ENCODE assay signal across 13 cellular contexts in genomic region chr12:88247241-88247643, GRCh38.
DNase-seq lines count a peak whose midpoint lies in the region; ATAC-seq, FAIRE-seq and TF ChIP-seq lines count a peak whose summit lies in the region.
"Had no signal": no experiment of that assay in that cellular context is flagged by ENCODE, and none has a peak within 500 bp of the region (broad histone marks: within the 10 kb centered on the region; RNA-seq: fewer than 3 reads in every experiment).

No MANE protein-coding gene starts in this region.

- no peaks in the 10 kb centered on the region for H3K4me1 ChIP-seq in K562 (replicated peaks in 1 of 2; ENCODE audit: control insufficient read depth in 2 of 2, insufficient read depth in 2 of 2, low read length in 2 of 2)

- intact Hi-C loops in K562 (cut with micrococcal nuclease) = no loop called here

- BruUV-seq in K562 (replicated peaks; lab: Mats Ljungman, UMichigan) = no TSS peak

- no peak overlapping the region for H3K4me2 ChIP-seq in K562 (ENCODE audit: insufficient read depth, low read length)

- H3K36me3 ChIP-seq in K562 (ENCODE audit: control insufficient read depth, insufficient read depth, low read length) = no peaks in the 10 kb centered on the region
- H3K36me3 ChIP-seq in kidney epithelial cell (ENCODE audit: control insufficient read depth, insufficient read depth, low read length) = no peaks in the 10 kb centered on the region
- H3K36me3 ChIP-seq in H7 (replicated peaks; ENCODE audit: control insufficient read depth, insufficient read depth, low read length) = no peaks in the 10 kb centered on the region

- no peaks in the 10 kb centered on the region for H4K20me1 ChIP-seq in K562 (replicated peaks; ENCODE audit: control insufficient read depth, insufficient read depth, low read length)

- POLR2A ChIA-PET in K562 (lab: Yijun Ruan, JAX) = no interaction called here

- no peaks in the 10 kb centered on the region for H3K9me3 ChIP-seq in K562 (replicated peaks; ENCODE audit: control insufficient read depth, insufficient read depth, low read depth, low read length)

- DNase-seq in AG10803 (ENCODE audit: low read depth) (peak; percentile 97), HT1080 (ENCODE audit: low read depth) (peak; percentile 81), K562 (ENCODE audit: extremely low read depth in 1 of 4, low spot score in 3 of 4) (peak in 2 of 4 experiments; percentile 5 to 40), kidney epithelial cell (ENCODE audit: low read depth) (peak; percentile 37), NCI-H2227 (lab: John Stamatoyannopoulos, UW; ENCODE audit: unreplicated experiment) (no peak), H7 (no peak)
- DNase-seq: activated CD4-positive, alpha-beta T cell treated with anti-CD3 and anti-CD28 coated beads, Interleukin-2, amount 50 U/mL, for 48 hours; activated naive CD4-positive, alpha-beta T cell; CD8-positive, alpha-beta T cell; NCI-H1417 treated with DMSO at 0.1 percent for 48 hours had no signal

- H3K27ac ChIP-seq in K562 (ENCODE audit: extremely low read depth, low read depth, low read length) = no peak overlapping the region

- no peak for TF ChIP-seq POLR2A in K562 (conservative IDR thresholded peaks at IDR 0.05)

- no peak overlapping the region for H3K9ac ChIP-seq in K562 (ENCODE audit: insufficient read depth in 1 of 2, low read depth in 2 of 2, low read length in 2 of 2)

- H2AFZ ChIP-seq in K562 (ENCODE audit: low read depth, low read length) = no peak overlapping the region

- TF ChIP-seq CTCF in AG10803 (conservative IDR thresholded peaks at IDR 0.05; ENCODE audit: low read length) (no peak), K562 (IDR thresholded peaks at IDR 0.05 in 2 of 3, conservative IDR thresholded peaks at IDR 0.05 in 1 of 3; ENCODE audit: insufficient read depth in 2 of 3, low read depth in 1 of 3, low read length in 3 of 3) (no peak), kidney epithelial cell (IDR thresholded peaks at IDR 0.05; ENCODE audit: insufficient read depth, low read length, poor library complexity, severe bottlenecking) (no peak)

- H3K27me3 ChIP-seq in K562 (ENCODE audit: control insufficient read depth in 2 of 2, insufficient read depth in 2 of 2, low read length in 2 of 2) (no peaks in the 10 kb centered on the region), kidney epithelial cell (ENCODE audit: control insufficient read depth, insufficient read depth, low read length) (no peaks in the 10 kb centered on the region), H7 (ENCODE audit: control insufficient read depth, insufficient read depth, low read length) (no peaks in the 10 kb centered on the region)

- CTCF ChIA-PET in K562 (lab: Yijun Ruan, JAX; ENCODE audit: low intra/inter-chr PET ratio) = no interaction called here

- H3K79me2 ChIP-seq in K562 (ENCODE audit: control insufficient read depth, insufficient read depth, low read length) = no peaks in the 10 kb centered on the region

- H3K4me3 ChIP-seq in AG10803 (ENCODE audit: low read length) (no peak overlapping the region), K562 (no peak overlapping the region), kidney epithelial cell (ENCODE audit: low read depth, low read length) (no peak overlapping the region), H7 (ENCODE audit: insufficient read depth, low read depth, low read length) (no peak overlapping the region)

- TF ChIP-seq EP300 in K562 (IDR thresholded peaks at IDR 0.05; ENCODE audit: low read length) = no peak

- 3% methylated on average over 2 of the region's 2 CpGs for WGBS in K562 (ENCODE audit: insufficient coverage, low coverage, missing lambda C conversion rate)

- no peaks in the 10 kb centered on the region for H3K9me1 ChIP-seq in K562 (ENCODE audit: control insufficient read depth, insufficient read depth, low read length)

- in situ Hi-C loops in K562 (cut with MboI) = no loop called here

- FAIRE-seq in K562 (lab: Jason Lieb, UNC) = peak; percentile 71
- FAIRE-seq: GM12892 had no signal

- ATAC-seq in K562 = peak; percentile 53; the same call in 1 of the 3 replicates
- no peak for ATAC-seq in GM18873 (IDR thresholded peaks at IDR 0.05; ENCODE audit: low FRiP score, unreplicated experiment)
- ATAC-seq in HG03108 (IDR thresholded peaks at IDR 0.05; ENCODE audit: unreplicated experiment) = no peak
- ATAC-seq: CD8-positive, alpha-beta T cell had no signal

- TF ChIP-seq RAD21 in K562 (CRISPR knock-in tag; conservative IDR thresholded peaks at IDR 0.05 in 1 of 2, IDR thresholded peaks at IDR 0.05 in 1 of 2) = no peak

TF ChIP-seq in K562, 482 proteins besides CTCF, POLR2A, EP300 and RAD21:
- peak; percentile 45; the same call in 1 of the 2 replicates for TF ChIP-seq BACH1 (tag; IDR thresholded peaks at IDR 0.05)
- TF ChIP-seq ARNT (IDR thresholded peaks at IDR 0.05) = no peak
- no peak for TF ChIP-seq PHB2 (IDR thresholded peaks at IDR 0.05; ENCODE audit: low read depth)
- TF ChIP-seq NFE2L1 (tag; IDR thresholded peaks at IDR 0.05; ENCODE audit: borderline replicate concordance, low read depth) = peak; percentile 83
- TF ChIP-seq ZNF316 (IDR thresholded peaks at IDR 0.05) = peak; percentile 72
- peak; percentile 88 for TF ChIP-seq NFE2 (IDR thresholded peaks at IDR 0.05; ENCODE audit: low read depth)
- no peak for TF ChIP-seq ZFP30 (CRISPR knock-in tag; IDR thresholded peaks at IDR 0.05; ENCODE audit: borderline replicate concordance)
- peak; percentile 95 for TF ChIP-seq MAFG (tag; conservative IDR thresholded peaks at IDR 0.05)
- no peak for TF ChIP-seq TSHZ1 (CRISPR knock-in tag; IDR thresholded peaks at IDR 0.05)
- no peak for TF ChIP-seq CREB1 (IDR thresholded peaks at IDR 0.05)
- TF ChIP-seq CREB1 (CRISPR knock-in tag; IDR thresholded peaks at IDR 0.05) = no peak
- peak; percentile 87 for TF ChIP-seq MAFF (IDR thresholded peaks at IDR 0.05; ENCODE audit: low read length)
- TF ChIP-seq C11orf30 (IDR thresholded peaks at IDR 0.05; ENCODE audit: low read depth) = peak; percentile 66
- TF ChIP-seq ARID1B (IDR thresholded peaks at IDR 0.05) = 0 out of 2 replicates have a peak, but pooled peaks have one; percentile 12
- TF ChIP-seq MAFK (IDR thresholded peaks at IDR 0.05; ENCODE audit: low read length) = peak; percentile 82
- TF ChIP-seq ZBTB8A (IDR thresholded peaks at IDR 0.05; ENCODE audit: partially characterized antibody) = no peak

Comparison
In these comparisons a context has a peak if more than half of its experiments do, and no peak if none do; other contexts are left out.
1. DNase-seq: peak in AG10803 (single experiment), HT1080 (single experiment) and kidney epithelial cell (single experiment); none in NCI-H2227 (single experiment) and H7 (single experiment).